8 cellular contexts compared by ENCODE assay signal in genomic region chr17:65100316-65101140, GRCh38. TPM values are rescaled to one million over a fixed set of nuclear protein-coding genes. Genes with fewer than 3 reads are reported as not detected.
DNase-seq lines count a peak whose midpoint lies in the region; ATAC-seq and TF ChIP-seq lines count a peak whose summit lies in the region.

No MANE protein-coding gene starts in this region.

- H3K79me2 ChIP-seq in fibroblast of lung (ENCODE audit: control insufficient read depth, insufficient read depth, low read length) = no peaks in the 10 kb centered on the region

- peak overlapping the region; percentile 79 for H2AFZ ChIP-seq in fibroblast of lung (ENCODE audit: low read length)

- H3K9me3 ChIP-seq in Panc1 (ENCODE audit: control insufficient read depth, insufficient read depth, low read depth, low read length) (no peaks in the 10 kb centered on the region), fibroblast of lung (ENCODE audit: control insufficient read depth, insufficient read depth, low read depth, low read length) (no peaks in the 10 kb centered on the region)

- in situ Hi-C loops in Panc1 (cut with HindIII; ENCODE audit: low pct_unique_long_range_greater_than_20kb, low sequenced_read_pairs) = no loop called here

- H3K4me1 Mint-ChIP-seq in naive thymus-derived CD8-positive, alpha-beta T cell = peaks cover 5 to 24% (median 12%) of the 10 kb centered on the region in 4 donors

- ATAC-seq in GM21529 (IDR thresholded peaks at IDR 0.05; ENCODE audit: unreplicated experiment) (peak; percentile 65), Panc1 (peak; percentile 92)
- ATAC-seq in naive thymus-derived CD8-positive, alpha-beta T cell = peak; percentile 94

- no peak overlapping the region for H3K9ac ChIP-seq in fibroblast of lung (ENCODE audit: insufficient read depth, low read length)

- H3K4me3 Mint-ChIP-seq in naive thymus-derived CD8-positive, alpha-beta T cell = peak overlapping the region; percentile 70 to 93 (median 86)

- H3K4me3 ChIP-seq in Panc1 (ENCODE audit: low read depth in 2 of 2, low read length in 2 of 2) = peak overlapping the region; percentile 48 to 69
- H3K4me3 ChIP-seq in fibroblast of lung (replicated peaks in 1 of 4; ENCODE audit: control extremely low read depth in 1 of 4, insufficient read depth in 1 of 4, low read depth in 3 of 4, low read length in 4 of 4) = peak overlapping the region; percentile 40 to 61 (median 46)

- TF ChIP-seq CTCF in Panc1 (IDR thresholded peaks at IDR 0.05) (peak; percentile 94), fibroblast of lung (conservative IDR thresholded peaks at IDR 0.05 in 1 of 2, IDR thresholded peaks at IDR 0.05 in 1 of 2; ENCODE audit: low read depth in 1 of 2, low read length in 2 of 2) (peak; percentile 51 to 72)

- H4K20me1 ChIP-seq in fibroblast of lung (ENCODE audit: control insufficient read depth, extremely low read depth, insufficient read depth, low read length) = no peaks in the 10 kb centered on the region

- peak overlapping the region; percentile 72 for H3K27ac ChIP-seq in Panc1 (ENCODE audit: low read length)
- peak overlapping the region; percentile 58 for H3K27ac ChIP-seq in fibroblast of lung (ENCODE audit: insufficient read depth, low read length)

- DNase-seq in DMS153 treated with DMSO at 0.1 percent for 48 hours (lab: John Stamatoyannopoulos, UW; ENCODE audit: unreplicated experiment) = peak; percentile 73
- no peak for DNase-seq in Panc1 (ENCODE audit: low read depth, low spot score)
- DNase-seq in activated T-cell treated with anti-CD3 and anti-CD28 coated beads, Interleukin-2, amount 50 U/mL, for 48 hours = peak; percentile 83 to 87
- peak; percentile 57 to 62 for DNase-seq in fibroblast of lung (ENCODE audit: low read depth in 2 of 2)
- DNase-seq in naive thymus-derived CD8-positive, alpha-beta T cell = peak; percentile 67 to 92 (median 81)
- DNase-seq in stimulated activated naive CD4-positive, alpha-beta T cell (lab: John Stamatoyannopoulos, UW) = peak; percentile 58 to 83 (median 78)

- no peaks in the 10 kb centered on the region for H3K9me3 Mint-ChIP-seq in naive thymus-derived CD8-positive, alpha-beta T cell

- H3K4me2 ChIP-seq in fibroblast of lung (ENCODE audit: extremely low read depth, insufficient read depth, low read length) = peak overlapping the region; percentile 84

- H3K36me3 ChIP-seq in Panc1 (ENCODE audit: control insufficient read depth, insufficient read depth, low read length) (no peaks in the 10 kb centered on the region), fibroblast of lung (ENCODE audit: control insufficient read depth, insufficient read depth, low read length) (no peaks in the 10 kb centered on the region)

- H3K27me3 ChIP-seq in Panc1 (ENCODE audit: control insufficient read depth, insufficient read depth, low read length) (no peaks in the 10 kb centered on the region), fibroblast of lung (ENCODE audit: control insufficient read depth, insufficient read depth, low read length) (no peaks in the 10 kb centered on the region)

- intact Hi-C loops in Panc1 (cut with micrococcal nuclease; ENCODE audit: unreplicated experiment) = no loop called here

- BruUV-seq in Panc1 (replicated peaks; lab: Mats Ljungman, UMichigan) = no TSS peak

- no peaks in the 10 kb centered on the region for H3K27me3 Mint-ChIP-seq in naive thymus-derived CD8-positive, alpha-beta T cell

- no peaks in the 10 kb centered on the region for H3K4me1 ChIP-seq in Panc1 (ENCODE audit: control insufficient read depth, insufficient read depth, low read length)
- H3K4me1 ChIP-seq in fibroblast of lung (ENCODE audit: control insufficient read depth, extremely low read depth, insufficient read depth, low read length) = peaks cover 4% of the 10 kb centered on the region

- TF ChIP-seq RAD21 in Ishikawa (IDR thresholded peaks at IDR 0.05; ENCODE audit: low read depth) = peak; percentile 49; the same call in 1 of the 2 replicates

- H3K36me3 Mint-ChIP-seq in naive thymus-derived CD8-positive, alpha-beta T cell = no peaks in the 10 kb centered on the region

- CTCF ChIA-PET in Panc1 (lab: Charles Lee) = interaction anchor here (0.5 to 1.2 kb wide), 9 partner anchors 10 to 894 kb away, joined by 4 to 9 read pairs (median 5); partner anchors contain the start of gene RGS9

- H3K27ac Mint-ChIP-seq in naive thymus-derived CD8-positive, alpha-beta T cell = peak overlapping the region; percentile 57 to 93 (median 90)

- TF ChIP-seq EP300 in Ishikawa (IDR thresholded peaks at IDR 0.05; ENCODE audit: borderline replicate concordance) = no peak

- POLR2A ChIA-PET in Panc1 (lab: Charles Lee) = interaction anchor here (0.6 to 0.7 kb wide), 3 partner anchors 20 to 58 kb away, joined by 5 to 9 read pairs (median 7); no protein-coding TSS in a partner anchor
- POLR2A ChIA-PET in naive thymus-derived CD8-positive, alpha-beta T cell (lab: Charles Lee) = interaction anchor here (0.6 to 1.8 kb wide), 8 partner anchors 22 to 446 kb away, joined by 3 to 7 read pairs (median 5); partner anchors contain the start of gene LRRC37A3

TF ChIP-seq in Ishikawa, 13 proteins besides CTCF, POLR2A, EP300 and RAD21:
- TF ChIP-seq MAX (IDR thresholded peaks at IDR 0.05) = peak; percentile 66
- TF ChIP-seq CREB1 (IDR thresholded peaks at IDR 0.05; ENCODE audit: low read depth) = no peak
- peak; percentile 99 for TF ChIP-seq ZBTB7A (IDR thresholded peaks at IDR 0.05; ENCODE audit: low read depth)

RNA-seq across cellular contexts. Expression of gene RGS9, which starts 36.6 kb away (rescaled TPM):
- 3.3 TPM for total RNA-seq in Panc1 (2021; ENCODE audit: unreplicated experiment)
- 3.5 TPM for polyA plus RNA-seq in Panc1 (2012; ENCODE audit: insufficient read length)
- 1.7 and 2.1 TPM in 2 replicates for total RNA-seq in fibroblast of lung
- polyA plus RNA-seq in fibroblast of lung = 1.6 and 2.6 TPM in 2 replicates
- 1.0 and 2.7 TPM in 2 replicates for polyA plus RNA-seq in fibroblast of lung (2012)
- 0.63 and 0.71 TPM in 2 replicates for polyA minus RNA-seq in fibroblast of lung (ENCODE audit: low replicate concordance)
- under 1 TPM in 1 of 2 experiments, not detected in 1; 0.49 TPM for total RNA-seq in naive thymus-derived CD8-positive, alpha-beta T cell
- 1 to 10 TPM in 1 of 3 donors, under 1 TPM in 1, not detected in 1; 0.25 to 6.3 TPM for polyA plus RNA-seq in naive thymus-derived CD8-positive, alpha-beta T cell

RNA-seq across cellular contexts. Expression of gene GNA13, which starts 44.0 kb away (rescaled TPM):
- total RNA-seq in Panc1 (2021; ENCODE audit: unreplicated experiment) = 35.6 TPM
- 13.7 TPM for polyA plus RNA-seq in Panc1 (2012; ENCODE audit: insufficient read length)
- 52.1 and 65.2 TPM in 2 replicates for total RNA-seq in fibroblast of lung
- polyA plus RNA-seq in fibroblast of lung = 44.6 and 50.3 TPM in 2 replicates
- 21.2 and 22.6 TPM in 2 replicates for polyA plus RNA-seq in fibroblast of lung (2012)
- polyA minus RNA-seq in fibroblast of lung (ENCODE audit: low replicate concordance) = 8.3 and 9.6 TPM in 2 replicates
- total RNA-seq in naive thymus-derived CD8-positive, alpha-beta T cell = 10 to 100 TPM; 91.4 to 94.6 TPM
- polyA plus RNA-seq in naive thymus-derived CD8-positive, alpha-beta T cell = 10 to 100 TPM; 23.7 to 32.9 (median 27.6) TPM
